ENCODE assay signal across 9 cellular contexts in genomic region chr5:95261369-95262175, GRCh38. TPM values are rescaled to one million over a fixed set of nuclear protein-coding genes. Genes with fewer than 3 reads are reported as not detected.
DNase-seq lines count a peak whose midpoint lies in the region; ATAC-seq, FAIRE-seq and TF ChIP-seq lines count a peak whose summit lies in the region.
"Had no signal": no experiment of that assay in that cellular context is flagged by ENCODE, and none has a peak within 500 bp of the region (broad histone marks: within the 10 kb centered on the region; RNA-seq: fewer than 3 reads in every experiment).

No MANE protein-coding gene starts in this region.

- H3K27me3 ChIP-seq in HepG2 (ENCODE audit: control insufficient read depth in 1 of 2, insufficient read depth in 2 of 2, low read length in 2 of 2) (no peaks in the 10 kb centered on the region), MG63 (0 out of 2 replicates have a peak, but pooled peaks cover 5% of the 10 kb centered on the region)

- peak overlapping the region; percentile 65 for H2AFZ ChIP-seq in HepG2 (ENCODE audit: low read length)

- DNase-seq in EH (ENCODE audit: low read depth) (peak; percentile 41), LHCN-M2 (ENCODE audit: low read depth) (peak; percentile 50), HepG2 (ENCODE audit: low spot score) (peak; percentile 37), MG63 (no peak), midbrain (lab: John Stamatoyannopoulos, UW) (no peak)
- DNase-seq in activated CD8-positive, alpha-beta T cell treated with anti-CD3 and anti-CD28 coated beads, Interleukin-2, amount 10 ng/mL, durations not matched to agents 7 days and 5 days: peak; percentile 27

- no peak overlapping the region for H3K4me3 Mint-ChIP-seq in activated CD8-positive, alpha-beta T cell treated with anti-CD3 and anti-CD28 coated beads, Interleukin-2, amount 10 ng/mL, durations not matched to agents 7 days and 5 days
- H3K4me3 Mint-ChIP-seq: T-cell had no signal

- no peaks in the 10 kb centered on the region for H3K36me3 Mint-ChIP-seq in activated CD8-positive, alpha-beta T cell treated with anti-CD3 and anti-CD28 coated beads, Interleukin-2, amount 10 ng/mL, durations not matched to agents 7 days and 5 days (ENCODE audit: low read depth)
- H3K36me3 Mint-ChIP-seq: T-cell had no signal

- ATAC-seq in activated CD8-positive, alpha-beta T cell treated with anti-CD3 and anti-CD28 coated beads, Interleukin-2, amount 10 ng/mL, durations not matched to agents 7 days and 5 days: no peak
- ATAC-seq in HepG2: peak; percentile 44; the same call in 2 of the 3 replicates
- ATAC-seq in GM19467 (IDR thresholded peaks at IDR 0.05; ENCODE audit: unreplicated experiment): no peak
- no peak for ATAC-seq in HG02840 (IDR thresholded peaks at IDR 0.05; ENCODE audit: low FRiP score, unreplicated experiment)
- ATAC-seq: T-cell had no signal

- in situ Hi-C loops in HepG2 (cut with HindIII; ENCODE audit: extremely low pct_ligation_motif_present, low pct_unique_long_range_greater_than_20kb): loop anchor here (5.0 kb wide), 1 partner anchor 294 kb away; no protein-coding TSS in a partner anchor

- H3K4me1 Mint-ChIP-seq in activated CD8-positive, alpha-beta T cell treated with anti-CD3 and anti-CD28 coated beads, Interleukin-2, amount 10 ng/mL, durations not matched to agents 7 days and 5 days (ENCODE audit: low read depth): no peaks in the 10 kb centered on the region
- H3K4me1 Mint-ChIP-seq: T-cell had no signal

- no peaks in the 10 kb centered on the region for H3K79me2 ChIP-seq in HepG2 (ENCODE audit: insufficient read depth, low read length)

- H3K27ac ChIP-seq in HepG2 (ENCODE audit: extremely low read length, insufficient read depth, low read length): no peak overlapping the region

- no peak for TF ChIP-seq RAD21 in HepG2 (CRISPR knock-in tag; IDR thresholded peaks at IDR 0.05)

- no peak overlapping the region for H3K27ac Mint-ChIP-seq in activated CD8-positive, alpha-beta T cell treated with anti-CD3 and anti-CD28 coated beads, Interleukin-2, amount 10 ng/mL, durations not matched to agents 7 days and 5 days
- H3K27ac Mint-ChIP-seq: T-cell had no signal

- no peaks in the 10 kb centered on the region for H3K9me3 Mint-ChIP-seq in activated CD8-positive, alpha-beta T cell treated with anti-CD3 and anti-CD28 coated beads, Interleukin-2, amount 10 ng/mL, durations not matched to agents 7 days and 5 days (ENCODE audit: insufficient read depth)
- H3K9me3 Mint-ChIP-seq: T-cell had no signal

- no TSS peak for BruUV-seq in HepG2 (replicated peaks; lab: Mats Ljungman, UMichigan)

- H3K36me3 ChIP-seq in HepG2 (replicated peaks in 1 of 2; ENCODE audit: control insufficient read depth in 1 of 2, insufficient read depth in 2 of 2, low read length in 2 of 2) (no peaks in the 10 kb centered on the region), MG63 (no peaks in the 10 kb centered on the region)

- H3K27me3 Mint-ChIP-seq in activated CD8-positive, alpha-beta T cell treated with anti-CD3 and anti-CD28 coated beads, Interleukin-2, amount 10 ng/mL, durations not matched to agents 7 days and 5 days (ENCODE audit: low read depth): no peaks in the 10 kb centered on the region

- TF ChIP-seq POLR2A in HepG2 (IDR thresholded peaks at IDR 0.05; ENCODE audit: insufficient read depth in 1 of 2, low read depth in 2 of 2, low read length in 2 of 2): no peak

- intact Hi-C loops in HepG2 (cut with micrococcal nuclease; ENCODE audit: unreplicated experiment): loop anchor here (1.0 to 2.0 kb wide), 2 partner anchors 19 to 293 kb away; no protein-coding TSS in a partner anchor

- TF ChIP-seq EP300 in HepG2 (IDR thresholded peaks at IDR 0.05; ENCODE audit: low read depth in 2 of 2, low read length in 2 of 2): no peak
- no peak for TF ChIP-seq EP300 in HepG2 (CRISPR knock-in tag; IDR thresholded peaks at IDR 0.05; ENCODE audit: borderline replicate concordance)

- H4K20me1 ChIP-seq in HepG2 (ENCODE audit: insufficient read depth, low read length): no peaks in the 10 kb centered on the region

- no peak overlapping the region for H3K9ac ChIP-seq in HepG2 (ENCODE audit: insufficient read depth, low read depth, low read length)

- peaks cover 35% of the 10 kb centered on the region for H3K4me1 ChIP-seq in HepG2 (ENCODE audit: insufficient read depth, low read length)

- POLR2A ChIA-PET in activated CD8-positive, alpha-beta T cell treated with anti-CD3 and anti-CD28 coated beads, Interleukin-2, amount 10 ng/mL, durations not matched to agents 7 days and 5 days (lab: Charles Lee): no interaction called here
- POLR2A ChIA-PET in HepG2 (lab: Yijun Ruan, JAX): no interaction called here

- no peak for FAIRE-seq in HepG2 (lab: Jason Lieb, UNC)

- H3K9me3 ChIP-seq in HepG2 (ENCODE audit: low read length) (no peaks in the 10 kb centered on the region), MG63 (no peaks in the 10 kb centered on the region)

- no peak overlapping the region for H3K4me3 ChIP-seq in HepG2 (replicated peaks in 1 of 3; ENCODE audit: insufficient read depth in 1 of 3, low read depth in 2 of 3, low read length in 3 of 3)
- no peak overlapping the region for H3K4me3 ChIP-seq in MG63

- H3K4me2 ChIP-seq in HepG2 (ENCODE audit: low read depth, low read length): peak overlapping the region; percentile 84; the same call in 1 of the 2 replicates

- TF ChIP-seq CTCF in HepG2 (CRISPR knock-in tag; IDR thresholded peaks at IDR 0.05): peak; percentile 45; the same call in 1 of the 2 replicates

- whole genome bisulfite sequencing in HepG2 (ENCODE audit: low lambda C conversion rate): 44% methylated on average over 2 of the region's 4 CpGs

- CTCF ChIA-PET in activated CD8-positive, alpha-beta T cell treated with anti-CD3 and anti-CD28 coated beads, Interleukin-2, amount 10 ng/mL, durations not matched to agents 7 days and 5 days (lab: Charles Lee): interaction anchor here (0.9 to 2.5 kb wide), 3 partner anchors 27 to 293 kb away, joined by 4 to 9 read pairs (median 5); no protein-coding TSS in a partner anchor
- CTCF ChIA-PET in HepG2 (lab: Yijun Ruan, JAX; ENCODE audit: low intra/inter-chr PET ratio, low total read pairs): interaction anchor here (1.5 kb wide), 1 partner anchor 293 kb away, joined by 3 read pairs; no protein-coding TSS in a partner anchor

TF ChIP-seq in HepG2, 621 proteins besides CTCF, POLR2A, EP300 and RAD21:
- TF ChIP-seq NR3C1 (CRISPR knock-in tag; IDR thresholded peaks at IDR 0.05): no peak
- TF ChIP-seq STAG1 (CRISPR knock-in tag; IDR thresholded peaks at IDR 0.05): peak; percentile 43

RNA-seq across cellular contexts. Expression of gene MCTP1, which starts 23.3 kb away (rescaled TPM):
- 16.4 and 16.6 TPM in 2 replicates for total RNA-seq in LHCN-M2 (2014; rRNA removed)
- 4.0 TPM for polyA plus RNA-seq in LHCN-M2 (2012)
- total RNA-seq in activated CD8-positive, alpha-beta T cell treated with anti-CD3 and anti-CD28 coated beads, Interleukin-2, amount 10 ng/mL, durations not matched to agents 7 days and 5 days: under 1 TPM in 1 of 2 experiments, not detected in 1; 0.42 TPM
- 0.15 TPM in 1 of 2 replicates, not detected in the other for total RNA-seq in HepG2 (2016; rRNA removed; fragmentation: Illumina TruSeq; extraction: Trizol)
- total RNA-seq in HepG2 (2016; cell fraction: cytosol; rRNA removed; fragmentation: Illumina TruSeq; extraction: Trizol; ENCODE audit: low read depth): not detected in 2 replicates
- total RNA-seq in HepG2 (2016; cell fraction: insoluble cytoplasmic fraction; rRNA removed; fragmentation: Illumina TruSeq; extraction: Trizol): 0.11 and 0.18 TPM in 2 replicates
- total RNA-seq in HepG2 (2016; cell fraction: membrane; rRNA removed; fragmentation: Illumina TruSeq; extraction: Trizol): 0.17 TPM in 1 of 2 replicates, not detected in the other
- 0.53 TPM in 1 of 2 replicates, not detected in the other for total RNA-seq in HepG2 (2016; cell fraction: nucleus; rRNA removed; fragmentation: Illumina TruSeq; extraction: Trizol)
- polyA plus RNA-seq in HepG2 (2011; rRNA removed): 0.21 and 0.48 TPM in 2 replicates
- 0.14 and 0.15 TPM in 2 replicates for polyA plus RNA-seq in HepG2 (2011; cell fraction: cytosol; rRNA removed)
- 0.23 and 0.27 TPM in 2 replicates for polyA plus RNA-seq in HepG2 (2011; cell fraction: nucleus; rRNA removed)
- polyA plus RNA-seq in HepG2 (2012): 0.13 and 0.25 TPM in 2 replicates
- not detected in 2 replicates for polyA plus RNA-seq in HepG2 (2016; cell fraction: cytosol; fragmentation: Illumina TruSeq; extraction: Trizol; ENCODE audit: low read depth)
- not detected in 2 replicates for polyA plus RNA-seq in HepG2 (2016; cell fraction: insoluble cytoplasmic fraction; fragmentation: Illumina TruSeq; extraction: Trizol; ENCODE audit: low read depth)
- not detected in 2 replicates for polyA plus RNA-seq in HepG2 (2016; cell fraction: membrane; fragmentation: Illumina TruSeq; extraction: Trizol; ENCODE audit: low read depth)
- polyA plus RNA-seq in HepG2 (2016; cell fraction: nucleus; fragmentation: Illumina TruSeq; extraction: Trizol; ENCODE audit: insufficient read depth, low read depth): not detected in 2 replicates
- polyA minus RNA-seq in HepG2 (2011; rRNA and poly(A)+ RNA removed; ENCODE audit: low replicate concordance): 9.7 TPM in 1 of 2 replicates, not detected in the other
- polyA minus RNA-seq in HepG2 (2011; cell fraction: cytosol; rRNA and poly(A)+ RNA removed): not detected in 2 replicates
- polyA minus RNA-seq in HepG2 (2011; cell fraction: nucleus; rRNA and poly(A)+ RNA removed): 2.1 and 2.4 TPM in 2 replicates
- total RNA-seq in MG63 (2014; rRNA removed; shearing (Covaris generic); ENCODE audit: low replicate concordance): 1.2 and 3.1 TPM in 2 replicates

Comparison
In these comparisons a context has a peak if more than half of its experiments do, and no peak if none do; other contexts are left out.
1. DNase-seq: peak in EH (single experiment), LHCN-M2 (single experiment), activated CD8-positive, alpha-beta T cell treated with anti-CD3 and anti-CD28 coated beads, Interleukin-2, amount 10 ng/mL, durations not matched to agents 7 days and 5 days (single experiment) and HepG2 (single experiment); none in MG63 (single experiment) and midbrain (single experiment).